In the genomic region with DNA sequence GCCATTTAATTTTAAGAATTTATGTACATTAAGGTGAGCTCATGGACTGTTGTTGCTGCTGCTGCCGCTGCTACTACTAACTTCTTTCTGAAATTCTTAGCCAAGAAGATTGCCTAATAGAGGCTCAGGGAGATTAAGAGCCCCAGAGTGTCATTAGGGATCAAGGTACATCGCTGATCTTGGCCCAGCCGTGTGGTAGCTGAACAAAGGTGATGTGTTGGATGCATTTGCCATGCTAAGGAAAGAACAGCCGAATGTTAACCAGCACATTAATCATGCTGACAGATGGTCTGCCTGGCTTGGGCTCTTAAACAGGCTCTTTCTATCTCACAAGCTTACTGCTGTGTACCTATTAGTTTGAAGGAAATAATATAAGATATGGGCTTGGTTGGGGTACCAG, we compare ENCODE assay signal across 25 cellular contexts.
DNase-seq lines count a peak whose midpoint lies in the region; ATAC-seq and TF ChIP-seq lines count a peak whose summit lies in the region.
"Had no signal": no experiment of that assay in that cellular context is flagged by ENCODE, and none has a peak within 500 bp of the region (broad histone marks: within the 10 kb centered on the region; RNA-seq: fewer than 3 reads in every experiment).

No MANE protein-coding gene starts in this region.

- no peak overlapping the region for H3K4me3 ChIP-seq in heart left ventricle
- H3K4me3 ChIP-seq: breast epithelium, coronary artery, gastroesophageal sphincter, ovary, upper lobe of right lung had no signal

- peaks cover 0 to 7% (median 0%) of the 10 kb centered on the region in 12 donors for H3K4me1 ChIP-seq in heart left ventricle
- H3K4me1 ChIP-seq: breast epithelium, upper lobe of right lung had no signal

- TF ChIP-seq CTCF in heart left ventricle (IDR thresholded peaks at IDR 0.05) (no peak), omental fat pad (IDR thresholded peaks at IDR 0.05) (no peak)

- no peak overlapping the region for H3K27ac ChIP-seq in heart left ventricle
- H3K27ac ChIP-seq: breast epithelium, C4-2B, coronary artery, gastroesophageal sphincter, ovary, upper lobe of right lung had no signal

- intact Hi-C loops in left cardiac atrium (cut with DNase I) (no loop called here), heart left ventricle (cut with DNase I) (no loop called here), left colon (cut with DNase I, micrococcal nuclease) (no loop called here)

- H3K36me3 ChIP-seq in heart left ventricle, result no peaks in the 10 kb centered on the region
- H3K36me3 ChIP-seq: breast epithelium, gastroesophageal sphincter, ovary, upper lobe of right lung had no signal

- ATAC-seq in left cardiac atrium, result peak; percentile 43 to 46
- no peak for ATAC-seq in heart left ventricle
- ATAC-seq in left colon, result peak; percentile 56
- no peak for ATAC-seq in omental fat pad (ENCODE audit: low FRiP score)
- ATAC-seq: gastroesophageal sphincter; naive thymus-derived CD4-positive, alpha-beta T cell; upper lobe of right lung had no signal

- DNase-seq in left cardiac atrium, result no peak
- DNase-seq in heart left ventricle, result no peak
- peak; percentile 94 for DNase-seq in NCI-H69 (lab: John Stamatoyannopoulos, UW)
- DNase-seq in left colon, result no peak
- no peak for DNase-seq in dermis blood vessel endothelial cell
- no peak for DNase-seq in omental fat pad (ENCODE audit: low spot score)
- no peak for DNase-seq in pons (ENCODE audit: low spot score)
- DNase-seq in UCSD-AML1 (lab: John Stamatoyannopoulos, UW; ENCODE audit: unreplicated experiment), result no peak
- DNase-seq: ACHN; activated CD4-positive, alpha-beta memory T cell treated with anti-CD3 and anti-CD28 coated beads, Interleukin-2, amount 10 ng/mL, durations not matched to agents 7 days and 5 days; activated gamma-delta T cell; endodermal cell; GDM1; H7; kidney; mesendoderm; naive thymus-derived CD4-positive, alpha-beta T cell; NCI-H1417 treated with DMSO at 0.1 percent for 48 hours; ovary; substantia nigra; upper lobe of right lung had no signal

- WGBS in heart left ventricle, 4 donors, result 38 to 49% (median 45%) methylated on average over 4 of the region's 4 CpGs

- H3K9me3 ChIP-seq in heart left ventricle, result no peaks in the 10 kb centered on the region
- H3K9me3 ChIP-seq: breast epithelium, gastroesophageal sphincter, ovary, upper lobe of right lung had no signal

- no peak for TF ChIP-seq POLR2A in heart left ventricle (IDR thresholded peaks at IDR 0.05)

- H3K27me3 ChIP-seq in heart left ventricle, result peaks cover 0 to 16% (median 0%) of the 10 kb centered on the region in 9 donors
- H3K27me3 ChIP-seq: breast epithelium, gastroesophageal sphincter, ovary, upper lobe of right lung had no signal

Comparison
In these comparisons a context has a peak if more than half of its experiments do, and no peak if none do; other contexts are left out.
1. ATAC-seq: peak in left cardiac atrium (2 of 2) and left colon (single experiment); none in heart left ventricle (0 of 4) and omental fat pad (single experiment).